8 cellular contexts compared by ENCODE assay signal in the genomic region with DNA sequence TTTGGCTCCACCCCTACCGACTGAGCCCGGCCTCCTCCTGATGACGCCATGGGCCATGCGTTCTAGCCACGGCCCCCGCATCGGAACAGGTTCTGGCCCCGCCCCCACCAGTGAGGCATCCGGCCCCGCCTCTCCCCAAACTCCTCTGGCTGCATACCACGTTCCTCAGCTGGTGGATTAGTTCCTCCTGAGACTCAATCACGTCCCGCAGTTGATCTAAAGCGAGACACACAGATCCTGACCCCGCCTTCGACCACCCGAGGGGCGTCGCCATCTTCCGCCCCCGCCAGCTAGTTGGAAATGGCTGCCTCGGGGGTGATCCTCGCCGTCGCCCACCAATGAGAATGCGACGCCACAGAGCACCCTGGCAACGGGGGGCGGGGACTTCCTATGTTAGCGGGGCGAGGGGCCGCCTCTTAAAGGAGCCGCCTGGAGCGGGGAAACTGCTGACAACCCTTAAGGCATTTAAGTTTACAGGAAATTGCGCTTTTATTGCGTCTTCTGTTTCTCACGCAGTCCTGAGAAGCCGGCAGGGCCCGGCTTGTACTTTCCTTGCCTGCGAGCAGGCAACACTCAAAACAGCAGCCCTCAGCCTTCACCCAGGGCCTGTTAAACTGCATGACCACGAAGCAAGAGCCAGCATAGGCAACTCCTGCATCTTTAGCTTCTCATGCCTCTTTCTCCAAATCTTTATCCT. TPM values are rescaled to one million over a fixed set of nuclear protein-coding genes. Genes with fewer than 3 reads are reported as not detected.
DNase-seq lines count a peak whose midpoint lies in the region; ATAC-seq and TF ChIP-seq lines count a peak whose summit lies in the region.

Gene SPATA24 (minus strand): TSS at position 303 of the 697 bp plus-strand sequence. CDS start 29 bp downstream, at position 274.

- no peaks in the 10 kb centered on the region for H4K20me1 ChIP-seq in SK-N-SH (ENCODE audit: insufficient read depth)

- H3K9me3 Mint-ChIP-seq in activated naive CD4-positive, alpha-beta T cell treated with anti-CD3 and anti-CD28 coated beads, Interleukin-2, amount 50 U/mL, for 72 hours, result no peaks in the 10 kb centered on the region

- H3K79me2 ChIP-seq in SK-N-SH (ENCODE audit: insufficient read depth), result no peaks in the 10 kb centered on the region

- H3K9ac ChIP-seq in SK-N-SH, result peak within 1 kb of the TSS; percentile 74

- peaks cover 0 to 2% of the 10 kb centered on the region in 2 experiments for H3K36me3 ChIP-seq in SK-N-SH (replicated peaks in 1 of 2; ENCODE audit: control insufficient read depth in 1 of 2, insufficient read depth in 2 of 2, low read length in 1 of 2)

- H3K36me3 Mint-ChIP-seq in activated naive CD4-positive, alpha-beta T cell treated with anti-CD3 and anti-CD28 coated beads, Interleukin-2, amount 50 U/mL, for 72 hours, result peaks cover 0 to 5% of the 10 kb centered on the region in 2 donors

- peak within 1 kb of the TSS; percentile 82 for H2AFZ ChIP-seq in SK-N-SH (ENCODE audit: low read depth)

- H3K27ac Mint-ChIP-seq in activated naive CD4-positive, alpha-beta T cell treated with anti-CD3 and anti-CD28 coated beads, Interleukin-2, amount 50 U/mL, for 72 hours, result peak within 1 kb of the TSS; percentile 92 to 98

- DNase-seq in NCI-H1092 (lab: John Stamatoyannopoulos, UW) (peak; percentile 89), SK-N-SH (peak; percentile 95), globus pallidus (ENCODE audit: low spot score) (peak; percentile 98), occipital lobe (lab: John Stamatoyannopoulos, UW) (peak; percentile 98)
- peak; percentile 97 for DNase-seq in activated naive CD4-positive, alpha-beta T cell treated with anti-CD3 and anti-CD28 coated beads, Interleukin-2, amount 50 U/mL, for 72 hours (ENCODE audit: low spot score in 2 of 2)

- TF ChIP-seq RAD21 in SK-N-SH (IDR thresholded peaks at IDR 0.05; ENCODE audit: low read length), result no peak

- H3K9me3 ChIP-seq in SK-N-SH, result no peaks in the 10 kb centered on the region

- WGBS in SK-N-SH (ENCODE audit: low lambda C conversion rate), result 4% methylated on average over 21 of the region's 41 CpGs

- peak within 1 kb of the TSS; percentile 94 to 95 for H3K27ac ChIP-seq in SK-N-SH (ENCODE audit: low read depth in 2 of 2, low read length in 1 of 2)
- peak within 1 kb of the TSS; percentile 88 for H3K27ac ChIP-seq in temporal lobe (ENCODE audit: low read depth, low read length)

- no peaks in the 10 kb centered on the region for H3K27me3 ChIP-seq in SK-N-SH (ENCODE audit: insufficient read depth)

- H3K4me3 ChIP-seq in GM08714 (ENCODE audit: low read length) (peak within 1 kb of the TSS; percentile 76), SK-N-SH (ENCODE audit: low read depth in 2 of 2, low read length in 1 of 2) (peak within 1 kb of the TSS; percentile 57 to 66)

- H3K4me2 ChIP-seq in SK-N-SH, result peak within 1 kb of the TSS; percentile 76

- CTCF ChIA-PET in SK-N-SH (lab: Yijun Ruan, JAX), result interaction anchor here (0.6 to 3.4 kb wide), 7 partner anchors 11 to 940 kb away, joined by 3 to 29 read pairs (median 7); partner anchors contain the start of genes DNAJC18, MZB1 and PROB1

- POLR2A ChIA-PET in SK-N-SH (lab: Yijun Ruan, JAX), result interaction anchor here (0.5 to 1.1 kb wide), 6 partner anchors 10 to 301 kb away, joined by 3 to 5 read pairs (median 4); partner anchors contain the start of genes DNAJC18 and PROB1

- H3K4me1 ChIP-seq in SK-N-SH (ENCODE audit: control insufficient read depth in 1 of 2, insufficient read depth in 2 of 2, low read depth in 1 of 2, low read length in 1 of 2), result peaks cover 0 to 13% of the 10 kb centered on the region in 2 experiments; a peak in 1 of 4 replicates

- peaks cover 8% of the 10 kb centered on the region for H3F3A ChIP-seq in SK-N-SH (replicated peaks; ENCODE audit: insufficient read depth)

- TF ChIP-seq EP300 in SK-N-SH (IDR thresholded peaks at IDR 0.05; ENCODE audit: borderline replicate concordance in 1 of 2, low read depth in 1 of 2, low read length in 1 of 2), result no peak

- no peak for TF ChIP-seq CTCF in SK-N-SH (IDR thresholded peaks at IDR 0.05)

- ATAC-seq in HG02610 (IDR thresholded peaks at IDR 0.05; ENCODE audit: unreplicated experiment), result peak; percentile 76
- ATAC-seq in activated naive CD4-positive, alpha-beta T cell treated with anti-CD3 and anti-CD28 coated beads, Interleukin-2, amount 50 U/mL, for 72 hours, result peak; percentile 94

- H3K9me2 ChIP-seq in SK-N-SH, result no peaks in the 10 kb centered on the region

TF ChIP-seq in SK-N-SH, 30 proteins besides CTCF, POLR2A, EP300 and RAD21 (continues in another document):
- TF ChIP-seq TEAD4 (IDR thresholded peaks at IDR 0.05; ENCODE audit: borderline replicate concordance, insufficient read depth) (no peak), EZH2phosphoT487 (IDR thresholded peaks at IDR 0.05; ENCODE audit: borderline replicate concordance, low read depth) (no peak), JUND (IDR thresholded peaks at IDR 0.05) (no peak), PBX3 (IDR thresholded peaks at IDR 0.05) (peak; percentile 39; the same call in 1 of the 2 replicates), TAF1 (IDR thresholded peaks at IDR 0.05; ENCODE audit: borderline replicate concordance, low read depth, low read length) (peak; percentile 37; the same call in 1 of the 2 replicates), SIN3A (IDR thresholded peaks at IDR 0.05; ENCODE audit: borderline replicate concordance, low read depth, low read length) (0 out of 2 replicates have a peak, but pooled peaks have one; percentile 11), GABPA (IDR thresholded peaks at IDR 0.05; ENCODE audit: low read depth) (peak; percentile 40; the same call in 1 of the 2 replicates), SMC3 (IDR thresholded peaks at IDR 0.05; ENCODE audit: low read depth, low read length) (no peak), RXRA (IDR thresholded peaks at IDR 0.05; ENCODE audit: borderline replicate concordance, low read depth) (no peak), POLR2AphosphoS5 (IDR thresholded peaks at IDR 0.05; ENCODE audit: low read depth, low read length) (no peak), GATA2 (CRISPR knock-in tag; IDR thresholded peaks at IDR 0.05) (no peak), YY1 (IDR thresholded peaks at IDR 0.05; ENCODE audit: low read depth) (peak; percentile 91), MEF2A (IDR thresholded peaks at IDR 0.05; ENCODE audit: borderline replicate concordance, low read depth) (no peak), FOSL2 (IDR thresholded peaks at IDR 0.05; ENCODE audit: borderline replicate concordance, low read depth) (no peak), RFX5 (IDR thresholded peaks at IDR 0.05; ENCODE audit: low read length) (no peak)
- TF ChIP-seq, protein P1, sequence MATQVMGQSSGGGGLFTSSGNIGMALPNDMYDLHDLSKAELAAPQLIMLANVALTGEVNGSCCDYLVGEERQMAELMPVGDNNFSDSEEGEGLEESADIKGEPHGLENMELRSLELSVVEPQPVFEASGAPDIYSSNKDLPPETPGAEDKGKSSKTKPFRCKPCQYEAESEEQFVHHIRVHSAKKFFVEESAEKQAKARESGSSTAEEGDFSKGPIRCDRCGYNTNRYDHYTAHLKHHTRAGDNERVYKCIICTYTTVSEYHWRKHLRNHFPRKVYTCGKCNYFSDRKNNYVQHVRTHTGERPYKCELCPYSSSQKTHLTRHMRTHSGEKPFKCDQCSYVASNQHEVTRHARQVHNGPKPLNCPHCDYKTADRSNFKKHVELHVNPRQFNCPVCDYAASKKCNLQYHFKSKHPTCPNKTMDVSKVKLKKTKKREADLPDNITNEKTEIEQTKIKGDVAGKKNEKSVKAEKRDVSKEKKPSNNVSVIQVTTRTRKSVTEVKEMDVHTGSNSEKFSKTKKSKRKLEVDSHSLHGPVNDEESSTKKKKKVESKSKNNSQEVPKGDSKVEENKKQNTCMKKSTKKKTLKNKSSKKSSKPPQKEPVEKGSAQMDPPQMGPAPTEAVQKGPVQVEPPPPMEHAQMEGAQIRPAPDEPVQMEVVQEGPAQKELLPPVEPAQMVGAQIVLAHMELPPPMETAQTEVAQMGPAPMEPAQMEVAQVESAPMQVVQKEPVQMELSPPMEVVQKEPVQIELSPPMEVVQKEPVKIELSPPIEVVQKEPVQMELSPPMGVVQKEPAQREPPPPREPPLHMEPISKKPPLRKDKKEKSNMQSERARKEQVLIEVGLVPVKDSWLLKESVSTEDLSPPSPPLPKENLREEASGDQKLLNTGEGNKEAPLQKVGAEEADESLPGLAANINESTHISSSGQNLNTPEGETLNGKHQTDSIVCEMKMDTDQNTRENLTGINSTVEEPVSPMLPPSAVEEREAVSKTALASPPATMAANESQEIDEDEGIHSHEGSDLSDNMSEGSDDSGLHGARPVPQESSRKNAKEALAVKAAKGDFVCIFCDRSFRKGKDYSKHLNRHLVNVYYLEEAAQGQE (IDR thresholded peaks at IDR 0.05; ENCODE audit: low read depth, low read length), result no peak
- TF ChIP-seq, protein P2, sequence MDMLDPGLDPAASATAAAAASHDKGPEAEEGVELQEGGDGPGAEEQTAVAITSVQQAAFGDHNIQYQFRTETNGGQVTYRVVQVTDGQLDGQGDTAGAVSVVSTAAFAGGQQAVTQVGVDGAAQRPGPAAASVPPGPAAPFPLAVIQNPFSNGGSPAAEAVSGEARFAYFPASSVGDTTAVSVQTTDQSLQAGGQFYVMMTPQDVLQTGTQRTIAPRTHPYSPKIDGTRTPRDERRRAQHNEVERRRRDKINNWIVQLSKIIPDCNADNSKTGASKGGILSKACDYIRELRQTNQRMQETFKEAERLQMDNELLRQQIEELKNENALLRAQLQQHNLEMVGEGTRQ (IDR thresholded peaks at IDR 0.05; ENCODE audit: borderline replicate concordance, low read depth, low read length), result no peak

RNA-seq across cellular contexts. Expression of gene SPATA24, which starts in this region (rescaled TPM):
- polyA plus RNA-seq in SK-N-SH (2012; rRNA removed), result 7.6 and 10.8 TPM in 2 replicates
- 8.6 and 11.1 TPM in 2 replicates for polyA plus RNA-seq in SK-N-SH (2012; cell fraction: cytosol; rRNA removed)
- 11.5 and 13.5 TPM in 2 replicates for polyA plus RNA-seq in SK-N-SH (2012; cell fraction: nucleus; rRNA removed)
- 1 to 10 TPM; 6.8 to 8.9 TPM for total RNA-seq in activated naive CD4-positive, alpha-beta T cell treated with anti-CD3 and anti-CD28 coated beads, Interleukin-2, amount 50 U/mL, for 72 hours
- total RNA-seq in occipital lobe (3.6 TPM), temporal lobe (3.7 TPM)

Comparison
In these comparisons a context has a peak if more than half of its experiments do, and no peak if none do; other contexts are left out.
1. Peak in every context shown above with its lines: DNase-seq, ATAC-seq, H3K4me3 ChIP-seq and H3K27ac ChIP-seq.